In the genomic region with DNA sequence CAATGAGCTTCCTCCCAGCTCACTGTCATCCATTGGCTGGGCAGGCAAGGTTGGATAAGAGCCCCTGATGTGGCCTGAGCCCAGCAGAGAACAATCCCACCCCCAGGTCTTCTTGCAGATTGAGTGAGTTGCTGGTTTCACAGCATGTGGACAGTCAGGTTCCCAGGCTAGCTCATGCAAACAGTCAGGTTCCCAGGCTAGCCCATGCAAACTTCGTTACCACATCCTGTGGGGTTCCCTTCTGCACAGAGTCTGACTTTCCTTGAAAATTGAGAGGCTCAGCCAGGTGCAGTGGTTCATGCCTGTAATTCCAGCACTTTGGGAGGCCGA, we compare ENCODE assay signal across 11 cellular contexts.
A peak's percentile ranks its signal among the peaks of the same experiment; 100 is the strongest.
DNase-seq lines count a peak whose midpoint lies in the region; ATAC-seq lines count a peak whose summit lies in the region.
"Had no signal": no experiment of that assay in that cellular context is flagged by ENCODE, and none has a peak within 500 bp of the region (broad histone marks: within the 10 kb centered on the region; RNA-seq: fewer than 3 reads in every experiment).

No MANE protein-coding gene starts in this region.

- H3K27ac ChIP-seq in substantia nigra (ENCODE audit: low read depth, low read length, poor library complexity, severe bottlenecking): no peak overlapping the region
- H3K27ac ChIP-seq: HL-60, thyroid gland had no signal

- peaks cover 11% of the 10 kb centered on the region for H3K9me3 Mint-ChIP-seq in stimulated activated memory B cell treated with anti-CD40 and anti-IgM and Interleukin-4, amounts not matched to agents 10 μg/mL and 1 μg/mL and 100 μg/mL, for 72 hours

- DNase-seq in GM19240 (ENCODE audit: insufficient read length, low spot score) (peak; percentile 19), cerebellum (ENCODE audit: low spot score) (no peak), substantia nigra (lab: John Stamatoyannopoulos, UW) (no peak), NCI-H1694 (lab: John Stamatoyannopoulos, UW) (no peak)
- DNase-seq: activated gamma-delta T cell treated with Interleukin-2 at 50 U/mL for 16 hours, thyroid gland had no signal

- H3K4me3 Mint-ChIP-seq in stimulated activated memory B cell treated with anti-CD40 and anti-IgM and Interleukin-4, amounts not matched to agents 10 μg/mL and 1 μg/mL and 100 μg/mL, for 72 hours: no peak overlapping the region

- no peak overlapping the region for H3K27ac Mint-ChIP-seq in stimulated activated memory B cell treated with anti-CD40 and anti-IgM and Interleukin-4, amounts not matched to agents 10 μg/mL and 1 μg/mL and 100 μg/mL, for 72 hours
- H3K27ac Mint-ChIP-seq: activated B cell treated with CpG ODN at 0.5 μM for 24 hours had no signal

- ATAC-seq in HG02610 (IDR thresholded peaks at IDR 0.05; ENCODE audit: unreplicated experiment) (peak; percentile 35), HG03442 (IDR thresholded peaks at IDR 0.05; ENCODE audit: unreplicated experiment) (peak; percentile 40)
- ATAC-seq in stimulated activated memory B cell treated with anti-CD40 and anti-IgM and Interleukin-4, amounts not matched to agents 10 μg/mL and 1 μg/mL and 100 μg/mL, for 72 hours: peak; percentile 10

- peaks cover 19% of the 10 kb centered on the region for H3K4me1 Mint-ChIP-seq in stimulated activated memory B cell treated with anti-CD40 and anti-IgM and Interleukin-4, amounts not matched to agents 10 μg/mL and 1 μg/mL and 100 μg/mL, for 72 hours

- peaks cover 54% of the 10 kb centered on the region for H3K27me3 Mint-ChIP-seq in stimulated activated memory B cell treated with anti-CD40 and anti-IgM and Interleukin-4, amounts not matched to agents 10 μg/mL and 1 μg/mL and 100 μg/mL, for 72 hours

- H3K36me3 Mint-ChIP-seq in stimulated activated memory B cell treated with anti-CD40 and anti-IgM and Interleukin-4, amounts not matched to agents 10 μg/mL and 1 μg/mL and 100 μg/mL, for 72 hours: no peaks in the 10 kb centered on the region
